ENCODE assay signal across 13 cellular contexts in the genomic region with DNA sequence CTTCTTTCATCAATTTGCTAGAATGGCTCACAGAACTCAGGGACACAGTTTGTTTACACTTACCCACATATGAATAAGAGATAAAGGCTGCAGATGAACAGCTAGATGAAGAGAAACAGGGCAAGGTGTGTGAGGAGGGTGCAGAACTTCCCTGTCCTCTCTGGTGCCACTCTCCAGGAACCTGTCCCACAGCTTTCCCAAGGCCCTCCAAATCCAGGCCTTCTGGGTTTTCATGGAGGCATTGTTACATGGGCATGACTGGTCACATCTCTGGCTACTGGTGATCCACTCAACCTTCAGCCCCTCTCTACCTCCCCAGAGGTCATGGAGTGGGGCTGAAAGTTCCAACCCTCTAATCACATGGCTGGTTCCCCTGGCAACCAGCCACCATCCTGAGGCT.
A peak's percentile ranks its signal among the peaks of the same experiment; 100 is the strongest.
DNase-seq lines count a peak whose midpoint lies in the region; ATAC-seq and TF ChIP-seq lines count a peak whose summit lies in the region.
"Had no signal": no experiment of that assay in that cellular context is flagged by ENCODE, and none has a peak within 500 bp of the region (broad histone marks: within the 10 kb centered on the region; RNA-seq: fewer than 3 reads in every experiment).

No MANE protein-coding gene starts in this region.

- no peaks in the 10 kb centered on the region; the same call in 1 of the 2 replicates for H3K9me3 ChIP-seq in Caco-2
- H3K9me3 ChIP-seq in right lobe of liver: no peaks in the 10 kb centered on the region
- H3K9me3 ChIP-seq: mucosa of descending colon had no signal

- H3K27ac ChIP-seq in adipose tissue (ENCODE audit: low read depth, low read length) (peak overlapping the region; percentile 3), right lobe of liver (peak overlapping the region; percentile 72 to 84 (median 79)), skin epidermis (peak overlapping the region in 18 of 21 experiments; percentile 1 to 83 (median 69))
- H3K27ac ChIP-seq: cardiac muscle cell had no signal

- CTCF ChIA-PET in Caco-2 (lab: Charles Lee): no interaction called here

- H3K36me3 ChIP-seq in Caco-2 (ENCODE audit: control insufficient read depth, insufficient read depth, low read length) (peaks cover 3% of the 10 kb centered on the region), right lobe of liver (peaks cover 0 to 8% (median 4%) of the 10 kb centered on the region in 4 donors)

- no peak for TF ChIP-seq POLR2A in right lobe of liver (IDR thresholded peaks at IDR 0.05)

- H3K4me1 ChIP-seq in Caco-2: peaks cover 53% of the 10 kb centered on the region
- peaks cover 0 to 54% (median 20%) of the 10 kb centered on the region in 4 donors for H3K4me1 ChIP-seq in right lobe of liver

- no peaks in the 10 kb centered on the region for H3K27me3 ChIP-seq in Caco-2 (replicated peaks; ENCODE audit: control insufficient read depth, insufficient read depth, low read length)
- no peaks in the 10 kb centered on the region for H3K27me3 ChIP-seq in right lobe of liver
- H3K27me3 ChIP-seq: cardiac muscle cell had no signal

- POLR2A ChIA-PET in Caco-2 (lab: Charles Lee): interaction anchor here (0.5 kb wide), 1 partner anchor 237 kb away, joined by 8 read pairs; no protein-coding TSS in a partner anchor

- H3K4me3 ChIP-seq in Caco-2 (ENCODE audit: low read depth, low read length) (no peak overlapping the region), right lobe of liver (no peak overlapping the region), skin epidermis (no peak overlapping the region)
- H3K4me3 ChIP-seq: cardiac muscle cell, GM12878, mucosa of descending colon had no signal

- ATAC-seq in right lobe of liver (peak in 1 of 4 donors; percentile 3), GM19395 (IDR thresholded peaks at IDR 0.05; ENCODE audit: unreplicated experiment) (no peak)

- peak overlapping the region; percentile 85 for H3K27ac Mint-ChIP-seq in Caco-2 (ENCODE audit: unreplicated experiment)
- H3K27ac Mint-ChIP-seq: activated T-helper 17 cell treated with anti-CD3 and anti-CD28 coated beads, Interleukin-2, amount 50 U/mL, for 72 hours had no signal

- no peak overlapping the region for H3K4me3 Mint-ChIP-seq in Caco-2 (ENCODE audit: unreplicated experiment)
- H3K4me3 Mint-ChIP-seq: activated T-helper 17 cell treated with anti-CD3 and anti-CD28 coated beads, Interleukin-2, amount 50 U/mL, for 72 hours had no signal

- no peak for DNase-seq in Caco-2
- no peak for DNase-seq in right lobe of liver
- DNase-seq in cerebellum (ENCODE audit: low spot score): no peak
- no peak for DNase-seq in NCI-H524 treated with DMSO at 0.1 percent for 48 hours (lab: John Stamatoyannopoulos, UW)
- no peak for DNase-seq in middle frontal gyrus (ENCODE audit: extremely low spot score, low spot score)
- DNase-seq: AML-193 had no signal

- H3K27me3 Mint-ChIP-seq in Caco-2 (ENCODE audit: insufficient read depth, unreplicated experiment): no peaks in the 10 kb centered on the region

- no peak for TF ChIP-seq CTCF in Caco-2 (IDR thresholded peaks at IDR 0.05; ENCODE audit: insufficient read depth in 1 of 2, low read depth in 1 of 2, low read length in 1 of 2, severe bottlenecking in 1 of 2, unreplicated experiment in 1 of 2)
- TF ChIP-seq CTCF in right lobe of liver (IDR thresholded peaks at IDR 0.05): no peak

- H3K36me3 Mint-ChIP-seq in Caco-2 (ENCODE audit: insufficient read depth, unreplicated experiment): peaks cover 14% of the 10 kb centered on the region

- H3K9me3 Mint-ChIP-seq in Caco-2 (ENCODE audit: unreplicated experiment): no peaks in the 10 kb centered on the region
- H3K9me3 Mint-ChIP-seq: activated T-helper 17 cell treated with anti-CD3 and anti-CD28 coated beads, Interleukin-2, amount 50 U/mL, for 72 hours had no signal

- no TSS peak for BruUV-seq in Caco-2 (replicated peaks; lab: Mats Ljungman, UMichigan)

- peaks cover 17% of the 10 kb centered on the region for H3K4me1 Mint-ChIP-seq in Caco-2 (ENCODE audit: low read depth, unreplicated experiment)
- H3K4me1 Mint-ChIP-seq: activated T-helper 17 cell treated with anti-CD3 and anti-CD28 coated beads, Interleukin-2, amount 50 U/mL, for 72 hours had no signal

- intact Hi-C loops in Caco-2 (cut with micrococcal nuclease; ENCODE audit: unreplicated experiment): no loop called here
- intact Hi-C loops in right lobe of liver (cut with DNase I): no loop called here

Comparison
In these comparisons a context has a peak if more than half of its experiments do, and no peak if none do; other contexts are left out.
1. H3K27ac ChIP-seq: peak in every context shown above with its lines; median percentile 79 in right lobe of liver; 69 in skin epidermis; 3 in adipose tissue.